In the genomic region with DNA sequence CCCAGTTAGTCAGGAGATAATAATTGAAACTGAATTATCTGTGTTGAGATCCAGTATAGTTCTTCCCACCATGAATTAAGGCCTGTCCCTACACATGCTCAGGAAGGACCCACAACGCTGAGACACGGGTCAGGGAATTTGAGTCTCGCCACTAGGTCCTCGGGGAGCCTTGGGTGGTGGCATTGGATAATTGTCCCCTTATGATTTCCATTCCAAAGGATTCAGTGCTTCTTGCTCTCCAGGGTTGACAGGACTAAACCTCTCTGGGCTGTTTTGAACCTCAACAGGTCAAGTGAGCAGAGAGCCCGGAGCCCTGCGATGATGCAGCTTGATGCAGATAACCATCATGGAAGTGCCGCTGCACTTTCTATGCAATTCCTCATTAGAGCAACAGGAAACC, we compare ENCODE assay signal across 18 cellular contexts.
DNase-seq lines count a peak whose midpoint lies in the region; ATAC-seq and TF ChIP-seq lines count a peak whose summit lies in the region.
"Had no signal": no experiment of that assay in that cellular context is flagged by ENCODE, and none has a peak within 500 bp of the region (broad histone marks: within the 10 kb centered on the region; RNA-seq: fewer than 3 reads in every experiment).

No MANE protein-coding gene starts in this region.

- peaks cover 8 to 22% (median 14%) of the 10 kb centered on the region in 11 experiments; a peak in 21 of 22 replicates for H3K9me3 ChIP-seq in BLaER1 treated with 17β-estradiol and CSF1 and Interleukin-3, amounts not matched to agents 10 nM and 100 nM (replicated peaks in 1 of 11)
- no peaks in the 10 kb centered on the region for H3K9me3 ChIP-seq in endodermal cell (ENCODE audit: control insufficient read depth, low read length)
- H3K9me3 ChIP-seq in gastrocnemius medialis, result no peaks in the 10 kb centered on the region
- H3K9me3 ChIP-seq: BE2C had no signal

- no peak overlapping the region for H3K4me3 Mint-ChIP-seq in endodermal cell
- H3K4me3 Mint-ChIP-seq: CD4-positive, alpha-beta memory T cell; GM23338; HFFc6 had no signal

- 97% methylated on average over 6 to 7 of the region's 7 CpGs for WGBS in endodermal cell (ENCODE audit: insufficient coverage in 1 of 2, insufficient read length in 1 of 2), 2 experiments

- H3K4me3 ChIP-seq in BLaER1 treated with 17β-estradiol and CSF1 and Interleukin-3, amounts not matched to agents 10 nM and 100 nM, result no peak overlapping the region
- H3K4me3 ChIP-seq in endodermal cell (ENCODE audit: low read length) (no peak overlapping the region), gastrocnemius medialis (no peak overlapping the region)
- H3K4me3 ChIP-seq: GM23338 had no signal

- intact Hi-C loops in gastrocnemius medialis (cut with DNase I; ENCODE audit: low total_unique reads), result no loop called here

- peaks cover 0 to 49% (median 0%) of the 10 kb centered on the region in 11 experiments; a peak in 9 of 22 replicates for H4K20me1 ChIP-seq in BLaER1 treated with 17β-estradiol and CSF1 and Interleukin-3, amounts not matched to agents 10 nM and 100 nM

- H3K9ac ChIP-seq in BLaER1 treated with 17β-estradiol and CSF1 and Interleukin-3, amounts not matched to agents 10 nM and 100 nM, result no peak overlapping the region
- no peak overlapping the region for H3K9ac ChIP-seq in endodermal cell (ENCODE audit: extremely low read depth, low read length, poor library complexity, severe bottlenecking)

- no peak for TF ChIP-seq CTCF in endodermal cell (conservative IDR thresholded peaks at IDR 0.05)
- no peak for TF ChIP-seq CTCF in gastrocnemius medialis (IDR thresholded peaks at IDR 0.05 in 4 of 5, conservative IDR thresholded peaks at IDR 0.05 in 1 of 5)

- H3K27ac Mint-ChIP-seq in endodermal cell, result no peak overlapping the region
- no peak overlapping the region for H3K27ac Mint-ChIP-seq in activated naive CD4-positive, alpha-beta T cell treated with anti-CD3 and anti-CD28 coated beads, Interleukin-2, amount 50 U/mL, for 72 hours
- H3K27ac Mint-ChIP-seq: CD14-positive monocyte; CD4-positive, alpha-beta memory T cell; GM23338; HFFc6 had no signal

- H3K36me3 Mint-ChIP-seq in endodermal cell (ENCODE audit: low read depth), result no peaks in the 10 kb centered on the region
- H3K36me3 Mint-ChIP-seq in activated naive CD4-positive, alpha-beta T cell treated with anti-CD3 and anti-CD28 coated beads, Interleukin-2, amount 50 U/mL, for 72 hours, result peaks cover 0 to 2% of the 10 kb centered on the region in 2 donors
- H3K36me3 Mint-ChIP-seq: CD14-positive monocyte; CD4-positive, alpha-beta memory T cell had no signal

- ATAC-seq in gastrocnemius medialis, result no peak
- ATAC-seq in activated naive CD4-positive, alpha-beta T cell treated with anti-CD3 and anti-CD28 coated beads, Interleukin-2, amount 50 U/mL, for 72 hours, result no peak
- ATAC-seq: GM23338, HCT116 had no signal

- H3K9me3 Mint-ChIP-seq in endodermal cell, result peaks cover 12% of the 10 kb centered on the region
- peaks cover 1 to 5% of the 10 kb centered on the region in 2 donors for H3K9me3 Mint-ChIP-seq in activated naive CD4-positive, alpha-beta T cell treated with anti-CD3 and anti-CD28 coated beads, Interleukin-2, amount 50 U/mL, for 72 hours

- in situ Hi-C loops in gastrocnemius medialis (cut with MboI; ENCODE audit: low sequenced_read_pairs in 4 of 4), result no loop called here

- peak overlapping the region in 9 of 11 experiments; percentile 80 to 99 (median 95); a peak in 18 of 22 replicates for H3K4me2 ChIP-seq in BLaER1 treated with 17β-estradiol and CSF1 and Interleukin-3, amounts not matched to agents 10 nM and 100 nM
- H3K4me2 ChIP-seq: GM23338 had no signal

- H3K4me1 ChIP-seq in BLaER1 treated with 17β-estradiol and CSF1 and Interleukin-3, amounts not matched to agents 10 nM and 100 nM, result peaks cover 58 to 100% (median 83%) of the 10 kb centered on the region in 10 experiments
- H3K4me1 ChIP-seq in endodermal cell (ENCODE audit: control insufficient read depth, insufficient read depth, low read length) (no peaks in the 10 kb centered on the region), gastrocnemius medialis (no peaks in the 10 kb centered on the region)

- no peak overlapping the region for H3K27ac ChIP-seq in BLaER1 treated with 17β-estradiol and CSF1 and Interleukin-3, amounts not matched to agents 10 nM and 100 nM
- H3K27ac ChIP-seq in endodermal cell (ENCODE audit: low read depth, low read length) (no peak overlapping the region), layer of hippocampus (ENCODE audit: low read depth, low read length) (peak overlapping the region; percentile 40), gastrocnemius medialis (peak overlapping the region; percentile 29 to 57 (median 39))

- peak; percentile 10 for DNase-seq in endodermal cell
- no peak for DNase-seq in gastrocnemius medialis
- DNase-seq in activated naive CD4-positive, alpha-beta T cell treated with anti-CD3 and anti-CD28 coated beads, Interleukin-2, amount 50 U/mL, for 72 hours (ENCODE audit: low spot score in 2 of 2), result no peak
- DNase-seq in 8988T, result no peak
- no peak for DNase-seq in NCI-H748 treated with DMSO at 0.1 percent for 48 hours (lab: John Stamatoyannopoulos, UW)
- no peak for DNase-seq in NCI-H1417 (lab: John Stamatoyannopoulos, UW)
- DNase-seq: ACHN; BE2C; CD4-positive, alpha-beta memory T cell; DMS153; DMS79; GDM1; HFFc6 had no signal

- peaks cover 11% of the 10 kb centered on the region for H3K4me1 Mint-ChIP-seq in endodermal cell

- H3K27me3 ChIP-seq in BLaER1 treated with 17β-estradiol and CSF1 and Interleukin-3, amounts not matched to agents 10 nM and 100 nM, result peaks cover 0 to 100% (median 0%) of the 10 kb centered on the region in 11 experiments; a peak in 11 of 22 replicates
- H3K27me3 ChIP-seq in endodermal cell (ENCODE audit: control insufficient read depth, insufficient read depth, low read length, poor library complexity, severe bottlenecking), result no peaks in the 10 kb centered on the region
- H3K27me3 ChIP-seq in layer of hippocampus (ENCODE audit: control insufficient read depth, insufficient read depth, low read length), result no peaks in the 10 kb centered on the region
- no peaks in the 10 kb centered on the region for H3K27me3 ChIP-seq in gastrocnemius medialis
- H3K27me3 ChIP-seq: BE2C had no signal

- H3K27me3 Mint-ChIP-seq in endodermal cell (ENCODE audit: insufficient read depth), result no peaks in the 10 kb centered on the region

- no peak for TF ChIP-seq POLR2A in gastrocnemius medialis (IDR thresholded peaks at IDR 0.05)

- H3K36me3 ChIP-seq in BLaER1 treated with 17β-estradiol and CSF1 and Interleukin-3, amounts not matched to agents 10 nM and 100 nM, result no peaks in the 10 kb centered on the region
- H3K36me3 ChIP-seq in endodermal cell (ENCODE audit: control insufficient read depth, insufficient read depth, low read length) (no peaks in the 10 kb centered on the region), gastrocnemius medialis (no peaks in the 10 kb centered on the region)

Comparison
In these comparisons a context has a peak if more than half of its experiments do, and no peak if none do; other contexts are left out.
1. H3K27ac ChIP-seq: peak in layer of hippocampus (single experiment) and gastrocnemius medialis (4 of 4); none in BLaER1 treated with 17β-estradiol and CSF1 and Interleukin-3, amounts not matched to agents 10 nM and 100 nM (0 of 11) and endodermal cell (single experiment).